In the genomic region with DNA sequence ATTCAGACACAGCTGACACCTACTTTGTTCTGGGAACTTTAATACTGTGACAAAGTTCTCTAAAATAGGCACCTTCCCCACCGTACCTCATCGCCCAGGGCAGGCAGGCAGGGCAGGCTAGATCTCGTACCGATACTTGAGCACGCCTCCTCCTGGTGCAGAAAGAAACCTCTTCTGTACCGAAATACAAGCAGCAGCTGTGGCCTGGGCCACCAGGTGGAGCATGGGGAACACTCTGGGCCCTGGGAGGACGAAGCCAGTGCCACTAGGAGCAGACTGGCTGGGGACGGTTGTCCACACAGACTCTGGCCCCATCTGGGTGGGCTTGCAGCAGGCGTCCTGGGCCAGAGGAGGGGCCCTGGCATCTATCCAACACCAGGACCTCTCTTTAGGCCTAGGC, we compare ENCODE assay signal across 9 cellular contexts. TPM values are rescaled to one million over a fixed set of nuclear protein-coding genes. Genes with fewer than 3 reads are reported as not detected.
DNase-seq lines count a peak whose midpoint lies in the region; ATAC-seq and TF ChIP-seq lines count a peak whose summit lies in the region.
"Had no signal": no experiment of that assay in that cellular context is flagged by ENCODE, and none has a peak within 500 bp of the region (broad histone marks: within the 10 kb centered on the region; RNA-seq: fewer than 3 reads in every experiment).

No MANE protein-coding gene starts in this region.

- TF ChIP-seq CTCF in SU-DHL-6 (IDR thresholded peaks at IDR 0.05; ENCODE audit: insufficient read depth, low read length, poor library complexity, severe bottlenecking) = peak; percentile 50

- H3K4me2 ChIP-seq in SU-DHL-6 (ENCODE audit: low read depth, low read length, poor library complexity, severe bottlenecking) = no peak overlapping the region

- no peak overlapping the region for H3K9ac ChIP-seq in SU-DHL-6 (ENCODE audit: low read length)

- peak; percentile 43 for DNase-seq in DMS114 treated with DMSO at 0.1 percent for 48 hours (lab: John Stamatoyannopoulos, UW; ENCODE audit: unreplicated experiment)
- DNase-seq in HPDE6-E6E7 (ENCODE audit: extremely low spot score) = peak; percentile 41
- peak; percentile 81 for DNase-seq in ecto neural progenitor cell (ENCODE audit: low spot score)
- peak; percentile 43 for DNase-seq in mucosa of gallbladder (ENCODE audit: low spot score)
- DNase-seq in NCI-H187 treated with DMSO at 0.1 percent for 48 hours (lab: John Stamatoyannopoulos, UW) = no peak

- no peak overlapping the region for H2AFZ ChIP-seq in SU-DHL-6 (ENCODE audit: low read depth, low read length, severe bottlenecking)

- no peaks in the 10 kb centered on the region for H3K36me3 ChIP-seq in SU-DHL-6 (ENCODE audit: low read length)

- no peaks in the 10 kb centered on the region for H3K79me2 ChIP-seq in SU-DHL-6 (ENCODE audit: insufficient read depth, low read length)

- no peak overlapping the region for H3K27ac ChIP-seq in SU-DHL-6 (ENCODE audit: low read depth, low read length)
- H3K27ac ChIP-seq: skin epidermis had no signal

- H3K9me3 ChIP-seq in SU-DHL-6 (ENCODE audit: insufficient read depth, low read length) = no peaks in the 10 kb centered on the region

- no peak overlapping the region for H3K4me3 ChIP-seq in SU-DHL-6 (ENCODE audit: insufficient read depth, low read length, poor library complexity, severe bottlenecking)
- H3K4me3 ChIP-seq: skin epidermis had no signal

- H4K20me1 ChIP-seq in SU-DHL-6 (ENCODE audit: low read depth, low read length) = no peaks in the 10 kb centered on the region

- no peaks in the 10 kb centered on the region for H3K27me3 ChIP-seq in SU-DHL-6 (ENCODE audit: low read length)

- ATAC-seq in GM21825 (IDR thresholded peaks at IDR 0.05; ENCODE audit: unreplicated experiment) (no peak), HG03354 (IDR thresholded peaks at IDR 0.05; ENCODE audit: poor library complexity, severe bottlenecking, unreplicated experiment) (no peak)

- H3F3A ChIP-seq in SU-DHL-6 (ENCODE audit: insufficient read depth) = no peaks in the 10 kb centered on the region

- no peaks in the 10 kb centered on the region for H3K9me2 ChIP-seq in SU-DHL-6 (replicated peaks; ENCODE audit: insufficient read depth, low read length)

RNA-seq across cellular contexts. Expression of gene PMM1, which starts 12.8 kb away (rescaled TPM):
- total RNA-seq in mucosa of gallbladder = 80.4 TPM

RNA-seq across cellular contexts. Expression of gene CSDC2, which starts 16.1 kb away (rescaled TPM):
- 3.7 TPM for total RNA-seq in mucosa of gallbladder

RNA-seq across cellular contexts. Expression of gene POLR3H, which starts 32.6 kb away (rescaled TPM):
- 26.0 TPM for total RNA-seq in mucosa of gallbladder

RNA-seq across cellular contexts. Expression of gene DESI1, which starts 44.0 kb away (rescaled TPM):
- 39.4 TPM for total RNA-seq in mucosa of gallbladder

RNA-seq across cellular contexts. Expression of gene XRCC6, which starts 44.2 kb away (rescaled TPM):
- 170 TPM for total RNA-seq in mucosa of gallbladder
